8 cellular contexts compared by ENCODE assay signal in the genomic region with DNA sequence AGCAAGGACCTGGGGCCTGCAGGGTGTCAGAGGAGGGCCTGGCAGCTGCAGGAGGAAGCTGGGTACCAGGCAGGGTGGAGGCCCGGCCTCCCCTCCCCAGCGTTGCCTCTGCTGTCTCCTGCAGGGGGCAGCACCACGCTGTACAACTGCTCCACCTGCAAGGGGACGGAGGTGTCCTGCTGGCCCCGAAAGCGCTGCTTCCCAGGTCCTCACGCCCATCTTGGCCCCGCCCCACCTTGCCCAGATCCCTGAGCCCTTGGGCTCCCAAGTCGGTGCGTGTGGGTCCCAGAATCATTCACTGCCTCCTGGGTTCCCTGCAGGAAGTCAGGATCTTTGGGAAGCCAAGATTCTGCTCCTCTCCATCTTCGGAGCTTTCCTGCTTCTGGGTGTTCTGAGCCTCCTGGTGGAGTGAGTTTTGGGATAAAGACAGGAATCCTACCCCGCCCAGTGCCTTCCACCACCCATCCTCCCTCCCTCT. TPM values are rescaled to one million over a fixed set of nuclear protein-coding genes. Genes with fewer than 3 reads are reported as not detected.
DNase-seq lines count a peak whose midpoint lies in the region; ATAC-seq, FAIRE-seq and TF ChIP-seq lines count a peak whose summit lies in the region.

No MANE protein-coding gene starts in this region.

- in situ Hi-C loops in HepG2 (cut with HindIII; ENCODE audit: extremely low pct_ligation_motif_present, low pct_unique_long_range_greater_than_20kb), result loop anchor here (5.0 kb wide), 1 partner anchor 81 kb away; a partner anchor contains a TSS

- H3K4me2 ChIP-seq in HepG2 (ENCODE audit: low read depth, low read length), result no peak overlapping the region; the same call in 1 of the 2 replicates

- H3K4me1 ChIP-seq in colonic mucosa (peaks cover 11% of the 10 kb centered on the region), HepG2 (ENCODE audit: insufficient read depth, low read length) (peaks cover 26% of the 10 kb centered on the region)

- no peak overlapping the region for H3K4me3 ChIP-seq in AG04449 (ENCODE audit: low read depth, low read length)
- no peak overlapping the region for H3K4me3 ChIP-seq in colonic mucosa
- no peak overlapping the region for H3K4me3 ChIP-seq in HepG2 (replicated peaks in 1 of 3; ENCODE audit: insufficient read depth in 1 of 3, low read depth in 2 of 3, low read length in 3 of 3)

- WGBS in HepG2 (ENCODE audit: low lambda C conversion rate), result 13% methylated on average over 7 of the region's 12 CpGs

- TF ChIP-seq RAD21 in HepG2 (CRISPR knock-in tag; IDR thresholded peaks at IDR 0.05), result peak; percentile 93

- POLR2A ChIA-PET in AG04449 (lab: Yijun Ruan, JAX) (interaction anchor here (0.8 to 1.0 kb wide), 3 partner anchors 27 to 205 kb away, joined by 3 to 4 read pairs (median 3); no protein-coding TSS in a partner anchor), HepG2 (lab: Yijun Ruan, JAX) (interaction anchor here (0.9 to 7.0 kb wide), 7 partner anchors 27 to 228 kb away, joined by 3 to 44 read pairs (median 4); a partner anchor contains a TSS)

- no peaks in the 10 kb centered on the region for H3K9me3 Mint-ChIP-seq in activated CD4-positive, alpha-beta T cell treated with anti-CD3 and anti-CD28 coated beads, Interleukin-2, amount 10 ng/mL, durations not matched to agents 24 days and 14 days

- TF ChIP-seq POLR2A in HepG2 (IDR thresholded peaks at IDR 0.05; ENCODE audit: insufficient read depth in 1 of 2, low read depth in 2 of 2, low read length in 2 of 2), result no peak

- H3K27ac ChIP-seq in colonic mucosa (peak overlapping the region; percentile 47), HepG2 (ENCODE audit: extremely low read length, insufficient read depth, low read length) (no peak overlapping the region)

- H3K36me3 Mint-ChIP-seq in activated CD4-positive, alpha-beta T cell treated with anti-CD3 and anti-CD28 coated beads, Interleukin-2, amount 10 ng/mL, durations not matched to agents 24 days and 14 days (ENCODE audit: low read depth), result peaks cover 9% of the 10 kb centered on the region

- H3K79me2 ChIP-seq in HepG2 (ENCODE audit: insufficient read depth, low read length), result no peaks in the 10 kb centered on the region

- H3K27ac Mint-ChIP-seq in activated CD4-positive, alpha-beta T cell treated with anti-CD3 and anti-CD28 coated beads, Interleukin-2, amount 10 ng/mL, durations not matched to agents 24 days and 14 days, result peak overlapping the region; percentile 73

- H3K4me3 Mint-ChIP-seq in activated CD4-positive, alpha-beta T cell treated with anti-CD3 and anti-CD28 coated beads, Interleukin-2, amount 10 ng/mL, durations not matched to agents 24 days and 14 days, result no peak overlapping the region

- DNase-seq in AG04449 (ENCODE audit: low read depth, low spot score), result no peak
- peak; percentile 63 for DNase-seq in GM18507 (ENCODE audit: extremely low spot score, insufficient read length, low read depth)
- DNase-seq in NCI-H460 (ENCODE audit: extremely low read depth, low read depth), result peak; percentile 75
- DNase-seq in activated CD4-positive, alpha-beta T cell treated with anti-CD3 and anti-CD28 coated beads, Interleukin-2, amount 10 ng/mL, durations not matched to agents 24 days and 14 days, result peak; percentile 96
- DNase-seq in colonic mucosa, result peak; percentile 89
- no peak for DNase-seq in HepG2 (ENCODE audit: low spot score)
- DNase-seq in stimulated activated CD4-positive, alpha-beta T cell treated with anti-CD3 and anti-CD28 coated beads, Interleukin-4, amount 100 ng/mL, for 4 hours, result peak; percentile 78 to 81

- FAIRE-seq in GM18507 (lab: Jason Lieb, UNC) (peak; percentile 88), HepG2 (lab: Jason Lieb, UNC) (peak; percentile 71)

- H3K4me1 Mint-ChIP-seq in activated CD4-positive, alpha-beta T cell treated with anti-CD3 and anti-CD28 coated beads, Interleukin-2, amount 10 ng/mL, durations not matched to agents 24 days and 14 days, result peaks cover 23% of the 10 kb centered on the region

- H3K27me3 Mint-ChIP-seq in activated CD4-positive, alpha-beta T cell treated with anti-CD3 and anti-CD28 coated beads, Interleukin-2, amount 10 ng/mL, durations not matched to agents 24 days and 14 days, result no peaks in the 10 kb centered on the region

- CTCF ChIA-PET in AG04449 (lab: Yijun Ruan, JAX), result interaction anchor here (0.7 to 5.4 kb wide), 35 partner anchors 9 to 234 kb away, joined by 3 to 67 read pairs (median 5); a partner anchor contains a TSS
- CTCF ChIA-PET in HepG2 (lab: Yijun Ruan, JAX; ENCODE audit: low intra/inter-chr PET ratio, low total read pairs), result interaction anchor here (0.7 to 2.0 kb wide), 4 partner anchors 44 to 204 kb away, joined by 3 to 11 read pairs (median 4); a partner anchor contains a TSS

- intact Hi-C loops in activated CD4-positive, alpha-beta T cell treated with anti-CD3 and anti-CD28 coated beads, Interleukin-2, amount 10 ng/mL, durations not matched to agents 24 days and 14 days (cut with micrococcal nuclease), result loop anchor here (1.0 to 2.0 kb wide), 4 partner anchors 39 to 331 kb away; a partner anchor contains a TSS
- intact Hi-C loops in colonic mucosa (cut with DNase I) (loop anchor here (5.0 to 10.0 kb wide), 3 partner anchors 81 to 209 kb away; a partner anchor contains a TSS), HepG2 (cut with micrococcal nuclease; ENCODE audit: unreplicated experiment) (loop anchor here (5.0 to 10.0 kb wide), 4 partner anchors 46 to 209 kb away; a partner anchor contains a TSS)

- no peaks in the 10 kb centered on the region for H3K9me3 ChIP-seq in colonic mucosa
- no peaks in the 10 kb centered on the region for H3K9me3 ChIP-seq in HepG2 (ENCODE audit: low read length)

- BruUV-seq in HepG2 (replicated peaks; lab: Mats Ljungman, UMichigan), result no TSS peak

- TF ChIP-seq EP300 in HepG2 (IDR thresholded peaks at IDR 0.05; ENCODE audit: low read depth in 2 of 2, low read length in 2 of 2), result no peak
- TF ChIP-seq EP300 in HepG2 (CRISPR knock-in tag; IDR thresholded peaks at IDR 0.05; ENCODE audit: borderline replicate concordance), result no peak

- ATAC-seq in HepG2 (peak; percentile 51), HG03571 (IDR thresholded peaks at IDR 0.05; ENCODE audit: unreplicated experiment) (no peak)

- H3K36me3 ChIP-seq in colonic mucosa (no peaks in the 10 kb centered on the region), HepG2 (replicated peaks in 1 of 2; ENCODE audit: control insufficient read depth in 1 of 2, insufficient read depth in 2 of 2, low read length in 2 of 2) (no peaks in the 10 kb centered on the region)

- peak; percentile 94 for TF ChIP-seq CTCF in AG04449 (IDR thresholded peaks at IDR 0.05; ENCODE audit: insufficient read depth, low read length, missing control alignments)
- peak; percentile 89 for TF ChIP-seq CTCF in colonic mucosa (IDR thresholded peaks at IDR 0.05)
- TF ChIP-seq CTCF in HepG2 (CRISPR knock-in tag; IDR thresholded peaks at IDR 0.05), result peak; percentile 99

- H3K27me3 ChIP-seq in colonic mucosa, result no peaks in the 10 kb centered on the region
- peaks cover 0 to 11% of the 10 kb centered on the region in 2 experiments; a peak in 2 of 5 replicates for H3K27me3 ChIP-seq in HepG2 (ENCODE audit: control insufficient read depth in 1 of 2, insufficient read depth in 2 of 2, low read length in 2 of 2)

- no peak overlapping the region for H2AFZ ChIP-seq in HepG2 (ENCODE audit: low read length)

- no peaks in the 10 kb centered on the region for H4K20me1 ChIP-seq in HepG2 (ENCODE audit: insufficient read depth, low read length)

- H3K9ac ChIP-seq in colonic mucosa (ENCODE audit: low read depth in 2 of 2, low read length in 2 of 2) (peak overlapping the region; percentile 2 to 44), HepG2 (ENCODE audit: insufficient read depth, low read depth, low read length) (no peak overlapping the region)

RNA-seq across cellular contexts. Expression of a gene that starts 1.2 kb away (rescaled TPM):
- total RNA-seq in NCI-H460 (2014; rRNA removed; shearing (Covaris generic)), result not detected in 2 replicates
- polyA plus RNA-seq in NCI-H460 (2014; cell fraction: nucleus; rRNA removed), result not detected in 2 replicates
- not detected in 2 replicates for total RNA-seq in activated CD4-positive, alpha-beta T cell treated with anti-CD3 and anti-CD28 coated beads, Interleukin-2, amount 10 ng/mL, durations not matched to agents 24 days and 14 days
- total RNA-seq in colonic mucosa, result not detected
- not detected in 2 replicates for total RNA-seq in HepG2 (2016; rRNA removed; fragmentation: Illumina TruSeq; extraction: Trizol)
- not detected in 2 replicates for total RNA-seq in HepG2 (2016; cell fraction: cytosol; rRNA removed; fragmentation: Illumina TruSeq; extraction: Trizol; ENCODE audit: low read depth)
- not detected in 2 replicates for total RNA-seq in HepG2 (2016; cell fraction: insoluble cytoplasmic fraction; rRNA removed; fragmentation: Illumina TruSeq; extraction: Trizol)
- not detected in 2 replicates for total RNA-seq in HepG2 (2016; cell fraction: membrane; rRNA removed; fragmentation: Illumina TruSeq; extraction: Trizol)
- total RNA-seq in HepG2 (2016; cell fraction: nucleus; rRNA removed; fragmentation: Illumina TruSeq; extraction: Trizol), result not detected in 2 replicates
- polyA plus RNA-seq in HepG2 (2011; rRNA removed), result not detected in 2 replicates
- not detected in 2 replicates for polyA plus RNA-seq in HepG2 (2011; cell fraction: cytosol; rRNA removed)
- polyA plus RNA-seq in HepG2 (2011; cell fraction: nucleus; rRNA removed), result not detected in 2 replicates
- not detected in 2 replicates for polyA plus RNA-seq in HepG2 (2012)
- not detected in 2 replicates for polyA plus RNA-seq in HepG2 (2016; cell fraction: cytosol; fragmentation: Illumina TruSeq; extraction: Trizol; ENCODE audit: low read depth)
- polyA plus RNA-seq in HepG2 (2016; cell fraction: insoluble cytoplasmic fraction; fragmentation: Illumina TruSeq; extraction: Trizol; ENCODE audit: low read depth), result not detected in 2 replicates
- polyA plus RNA-seq in HepG2 (2016; cell fraction: membrane; fragmentation: Illumina TruSeq; extraction: Trizol; ENCODE audit: low read depth), result not detected in 2 replicates
- polyA plus RNA-seq in HepG2 (2016; cell fraction: nucleus; fragmentation: Illumina TruSeq; extraction: Trizol; ENCODE audit: insufficient read depth, low read depth), result not detected in 2 replicates
- not detected in 2 replicates for polyA minus RNA-seq in HepG2 (2011; rRNA and poly(A)+ RNA removed; ENCODE audit: low replicate concordance)
- polyA minus RNA-seq in HepG2 (2011; cell fraction: cytosol; rRNA and poly(A)+ RNA removed), result not detected in 2 replicates
- 0.37 TPM in 1 of 2 replicates, not detected in the other for polyA minus RNA-seq in HepG2 (2011; cell fraction: nucleus; rRNA and poly(A)+ RNA removed)

RNA-seq across cellular contexts. Expression of a gene that starts 4.1 kb away (rescaled TPM):
- 5.0 and 6.0 TPM in 2 replicates for total RNA-seq in NCI-H460 (2014; rRNA removed; shearing (Covaris generic))
- polyA plus RNA-seq in NCI-H460 (2014; cell fraction: nucleus; rRNA removed), result 7.3 and 7.9 TPM in 2 replicates
- total RNA-seq in activated CD4-positive, alpha-beta T cell treated with anti-CD3 and anti-CD28 coated beads, Interleukin-2, amount 10 ng/mL, durations not matched to agents 24 days and 14 days, result 7.0 and 7.6 TPM in 2 replicates
- total RNA-seq in colonic mucosa (10 to 100 TPM in 1 of 2 donors, 1 to 10 TPM in 1; 5.6 to 12.6 TPM), HepG2 (2016; rRNA removed; fragmentation: Illumina TruSeq; extraction: Trizol) (1.3 and 1.6 TPM in 2 replicates)
- 0.30 and 0.44 TPM in 2 replicates for total RNA-seq in HepG2 (2016; cell fraction: cytosol; rRNA removed; fragmentation: Illumina TruSeq; extraction: Trizol; ENCODE audit: low read depth)
- total RNA-seq in HepG2 (2016; cell fraction: insoluble cytoplasmic fraction; rRNA removed; fragmentation: Illumina TruSeq; extraction: Trizol), result 0.79 and 1.5 TPM in 2 replicates
- total RNA-seq in HepG2 (2016; cell fraction: membrane; rRNA removed; fragmentation: Illumina TruSeq; extraction: Trizol), result 0.79 and 1.1 TPM in 2 replicates
- total RNA-seq in HepG2 (2016; cell fraction: nucleus; rRNA removed; fragmentation: Illumina TruSeq; extraction: Trizol), result 0.93 and 1.2 TPM in 2 replicates
- 2.6 and 3.1 TPM in 2 replicates for polyA plus RNA-seq in HepG2 (2011; rRNA removed)
- 2.7 and 2.8 TPM in 2 replicates for polyA plus RNA-seq in HepG2 (2011; cell fraction: cytosol; rRNA removed)
- 2.5 TPM in 2 replicates for polyA plus RNA-seq in HepG2 (2011; cell fraction: nucleus; rRNA removed)
- polyA plus RNA-seq in HepG2 (2012), result 1.4 and 1.8 TPM in 2 replicates
- polyA plus RNA-seq in HepG2 (2016; cell fraction: cytosol; fragmentation: Illumina TruSeq; extraction: Trizol; ENCODE audit: low read depth), result 0.15 and 0.19 TPM in 2 replicates
- polyA plus RNA-seq in HepG2 (2016; cell fraction: insoluble cytoplasmic fraction; fragmentation: Illumina TruSeq; extraction: Trizol; ENCODE audit: low read depth), result 1.0 and 1.3 TPM in 2 replicates
- polyA plus RNA-seq in HepG2 (2016; cell fraction: membrane; fragmentation: Illumina TruSeq; extraction: Trizol; ENCODE audit: low read depth), result 0.49 and 0.56 TPM in 2 replicates
- 1.6 and 1.7 TPM in 2 replicates for polyA plus RNA-seq in HepG2 (2016; cell fraction: nucleus; fragmentation: Illumina TruSeq; extraction: Trizol; ENCODE audit: insufficient read depth, low read depth)
- 4.4 and 4.6 TPM in 2 replicates for polyA minus RNA-seq in HepG2 (2011; rRNA and poly(A)+ RNA removed; ENCODE audit: low replicate concordance)
- 1.8 and 2.1 TPM in 2 replicates for polyA minus RNA-seq in HepG2 (2011; cell fraction: cytosol; rRNA and poly(A)+ RNA removed)
- polyA minus RNA-seq in HepG2 (2011; cell fraction: nucleus; rRNA and poly(A)+ RNA removed), result 2.9 and 3.0 TPM in 2 replicates

RNA-seq across cellular contexts. Expression of a gene that starts 19.8 kb away (rescaled TPM):
- 0.02 TPM in 1 of 2 replicates, not detected in the other for total RNA-seq in NCI-H460 (2014; rRNA removed; shearing (Covaris generic))
- polyA plus RNA-seq in NCI-H460 (2014; cell fraction: nucleus; rRNA removed), result not detected in 2 replicates
- total RNA-seq in activated CD4-positive, alpha-beta T cell treated with anti-CD3 and anti-CD28 coated beads, Interleukin-2, amount 10 ng/mL, durations not matched to agents 24 days and 14 days, result 262 and 275 TPM in 2 replicates
- total RNA-seq in colonic mucosa, result 10 to 100 TPM in 1 of 2 donors, 1 to 10 TPM in 1; 7.4 to 12.1 TPM
- 1.3 TPM in 1 of 2 replicates, not detected in the other for total RNA-seq in HepG2 (2016; rRNA removed; fragmentation: Illumina TruSeq; extraction: Trizol)
- 4.2 and 4.3 TPM in 2 replicates for total RNA-seq in HepG2 (2016; cell fraction: cytosol; rRNA removed; fragmentation: Illumina TruSeq; extraction: Trizol; ENCODE audit: low read depth)
- total RNA-seq in HepG2 (2016; cell fraction: insoluble cytoplasmic fraction; rRNA removed; fragmentation: Illumina TruSeq; extraction: Trizol), result 2.2 TPM in 1 of 2 replicates, not detected in the other
- 2.8 and 4.1 TPM in 2 replicates for total RNA-seq in HepG2 (2016; cell fraction: membrane; rRNA removed; fragmentation: Illumina TruSeq; extraction: Trizol)
- total RNA-seq in HepG2 (2016; cell fraction: nucleus; rRNA removed; fragmentation: Illumina TruSeq; extraction: Trizol), result not detected in 2 replicates
- polyA plus RNA-seq in HepG2 (2011; rRNA removed), result 2.5 and 3.1 TPM in 2 replicates
- polyA plus RNA-seq in HepG2 (2011; cell fraction: cytosol; rRNA removed), result 2.2 and 2.5 TPM in 2 replicates
- 3.8 and 5.2 TPM in 2 replicates for polyA plus RNA-seq in HepG2 (2011; cell fraction: nucleus; rRNA removed)
- polyA plus RNA-seq in HepG2 (2012), result 3.7 and 6.1 TPM in 2 replicates
- polyA plus RNA-seq in HepG2 (2016; cell fraction: cytosol; fragmentation: Illumina TruSeq; extraction: Trizol; ENCODE audit: low read depth), result 2.3 and 3.5 TPM in 2 replicates
- not detected in 2 replicates for polyA plus RNA-seq in HepG2 (2016; cell fraction: insoluble cytoplasmic fraction; fragmentation: Illumina TruSeq; extraction: Trizol; ENCODE audit: low read depth)
- polyA plus RNA-seq in HepG2 (2016; cell fraction: membrane; fragmentation: Illumina TruSeq; extraction: Trizol; ENCODE audit: low read depth), result 0.87 TPM in 1 of 2 replicates, not detected in the other
- 1.2 and 2.1 TPM in 2 replicates for polyA plus RNA-seq in HepG2 (2016; cell fraction: nucleus; fragmentation: Illumina TruSeq; extraction: Trizol; ENCODE audit: insufficient read depth, low read depth)
- 0.12 TPM in 1 of 2 replicates, not detected in the other for polyA minus RNA-seq in HepG2 (2011; rRNA and poly(A)+ RNA removed; ENCODE audit: low replicate concordance)
- not detected in 2 replicates for polyA minus RNA-seq in HepG2 (2011; cell fraction: cytosol; rRNA and poly(A)+ RNA removed)
- polyA minus RNA-seq in HepG2 (2011; cell fraction: nucleus; rRNA and poly(A)+ RNA removed), result not detected in 2 replicates

RNA-seq across cellular contexts. Expression of a gene that starts 24.8 kb away (rescaled TPM):
- 3.5 and 3.9 TPM in 2 replicates for total RNA-seq in NCI-H460 (2014; rRNA removed; shearing (Covaris generic))
- polyA plus RNA-seq in NCI-H460 (2014; cell fraction: nucleus; rRNA removed), result 8.8 and 12.6 TPM in 2 replicates
- 5.3 and 5.5 TPM in 2 replicates for total RNA-seq in activated CD4-positive, alpha-beta T cell treated with anti-CD3 and anti-CD28 coated beads, Interleukin-2, amount 10 ng/mL, durations not matched to agents 24 days and 14 days
- 10 to 100 TPM; 18.0 to 22.6 TPM for total RNA-seq in colonic mucosa
- total RNA-seq in HepG2 (2016; rRNA removed; fragmentation: Illumina TruSeq; extraction: Trizol), result 1.7 and 2.0 TPM in 2 replicates
- 0.71 and 1.2 TPM in 2 replicates for total RNA-seq in HepG2 (2016; cell fraction: cytosol; rRNA removed; fragmentation: Illumina TruSeq; extraction: Trizol; ENCODE audit: low read depth)
- total RNA-seq in HepG2 (2016; cell fraction: insoluble cytoplasmic fraction; rRNA removed; fragmentation: Illumina TruSeq; extraction: Trizol), result 2.0 and 2.8 TPM in 2 replicates
- total RNA-seq in HepG2 (2016; cell fraction: membrane; rRNA removed; fragmentation: Illumina TruSeq; extraction: Trizol), result 0.71 and 0.76 TPM in 2 replicates
- 2.0 and 3.9 TPM in 2 replicates for total RNA-seq in HepG2 (2016; cell fraction: nucleus; rRNA removed; fragmentation: Illumina TruSeq; extraction: Trizol)
- 3.5 and 3.7 TPM in 2 replicates for polyA plus RNA-seq in HepG2 (2011; rRNA removed)
- 3.3 and 6.1 TPM in 2 replicates for polyA plus RNA-seq in HepG2 (2011; cell fraction: cytosol; rRNA removed)
- polyA plus RNA-seq in HepG2 (2011; cell fraction: nucleus; rRNA removed), result 10.9 and 13.6 TPM in 2 replicates
- polyA plus RNA-seq in HepG2 (2012), result 1.6 and 2.2 TPM in 2 replicates
- 0.31 and 0.40 TPM in 2 replicates for polyA plus RNA-seq in HepG2 (2016; cell fraction: cytosol; fragmentation: Illumina TruSeq; extraction: Trizol; ENCODE audit: low read depth)
- 2.1 and 2.7 TPM in 2 replicates for polyA plus RNA-seq in HepG2 (2016; cell fraction: insoluble cytoplasmic fraction; fragmentation: Illumina TruSeq; extraction: Trizol; ENCODE audit: low read depth)
- polyA plus RNA-seq in HepG2 (2016; cell fraction: membrane; fragmentation: Illumina TruSeq; extraction: Trizol; ENCODE audit: low read depth), result 0.56 and 0.62 TPM in 2 replicates
- 6.2 and 6.7 TPM in 2 replicates for polyA plus RNA-seq in HepG2 (2016; cell fraction: nucleus; fragmentation: Illumina TruSeq; extraction: Trizol; ENCODE audit: insufficient read depth, low read depth)
- 11.2 and 22.8 TPM in 2 replicates for polyA minus RNA-seq in HepG2 (2011; rRNA and poly(A)+ RNA removed; ENCODE audit: low replicate concordance)
- polyA minus RNA-seq in HepG2 (2011; cell fraction: cytosol; rRNA and poly(A)+ RNA removed), result 2.6 and 2.9 TPM in 2 replicates
- 8.7 and 9.3 TPM in 2 replicates for polyA minus RNA-seq in HepG2 (2011; cell fraction: nucleus; rRNA and poly(A)+ RNA removed)

RNA-seq across cellular contexts. Expression of a gene that starts 27.0 kb away (rescaled TPM):
- 15.0 and 22.7 TPM in 2 replicates for total RNA-seq in NCI-H460 (2014; rRNA removed; shearing (Covaris generic))
- 97.4 and 108 TPM in 2 replicates for polyA plus RNA-seq in NCI-H460 (2014; cell fraction: nucleus; rRNA removed)
- 59.3 and 59.6 TPM in 2 replicates for total RNA-seq in activated CD4-positive, alpha-beta T cell treated with anti-CD3 and anti-CD28 coated beads, Interleukin-2, amount 10 ng/mL, durations not matched to agents 24 days and 14 days
- 10 to 100 TPM; 30.2 to 55.8 TPM for total RNA-seq in colonic mucosa
- total RNA-seq in HepG2 (2016; rRNA removed; fragmentation: Illumina TruSeq; extraction: Trizol), result 6.7 and 15.7 TPM in 2 replicates
- 2.2 and 2.3 TPM in 2 replicates for total RNA-seq in HepG2 (2016; cell fraction: cytosol; rRNA removed; fragmentation: Illumina TruSeq; extraction: Trizol; ENCODE audit: low read depth)
- 4.5 and 17.1 TPM in 2 replicates for total RNA-seq in HepG2 (2016; cell fraction: insoluble cytoplasmic fraction; rRNA removed; fragmentation: Illumina TruSeq; extraction: Trizol)
- total RNA-seq in HepG2 (2016; cell fraction: membrane; rRNA removed; fragmentation: Illumina TruSeq; extraction: Trizol), result 3.5 and 4.6 TPM in 2 replicates
- 28.3 and 30.1 TPM in 2 replicates for total RNA-seq in HepG2 (2016; cell fraction: nucleus; rRNA removed; fragmentation: Illumina TruSeq; extraction: Trizol)
- 14.8 and 15.3 TPM in 2 replicates for polyA plus RNA-seq in HepG2 (2011; rRNA removed)
- polyA plus RNA-seq in HepG2 (2011; cell fraction: cytosol; rRNA removed), result 5.0 and 5.4 TPM in 2 replicates
- 162 and 199 TPM in 2 replicates for polyA plus RNA-seq in HepG2 (2011; cell fraction: nucleus; rRNA removed)
- polyA plus RNA-seq in HepG2 (2012), result 12.4 and 15.4 TPM in 2 replicates
- polyA plus RNA-seq in HepG2 (2016; cell fraction: cytosol; fragmentation: Illumina TruSeq; extraction: Trizol; ENCODE audit: low read depth), result 0.95 and 1.2 TPM in 2 replicates
- 4.4 and 6.1 TPM in 2 replicates for polyA plus RNA-seq in HepG2 (2016; cell fraction: insoluble cytoplasmic fraction; fragmentation: Illumina TruSeq; extraction: Trizol; ENCODE audit: low read depth)
- 1.1 and 1.9 TPM in 2 replicates for polyA plus RNA-seq in HepG2 (2016; cell fraction: membrane; fragmentation: Illumina TruSeq; extraction: Trizol; ENCODE audit: low read depth)
- polyA plus RNA-seq in HepG2 (2016; cell fraction: nucleus; fragmentation: Illumina TruSeq; extraction: Trizol; ENCODE audit: insufficient read depth, low read depth), result 84.2 and 94.7 TPM in 2 replicates
- polyA minus RNA-seq in HepG2 (2011; rRNA and poly(A)+ RNA removed; ENCODE audit: low replicate concordance), result 25.4 and 35.0 TPM in 2 replicates
- polyA minus RNA-seq in HepG2 (2011; cell fraction: cytosol; rRNA and poly(A)+ RNA removed), result 3.8 and 5.9 TPM in 2 replicates
- polyA minus RNA-seq in HepG2 (2011; cell fraction: nucleus; rRNA and poly(A)+ RNA removed), result 43.5 and 53.5 TPM in 2 replicates

Comparison
In these comparisons a context has a peak if more than half of its experiments do, and no peak if none do; other contexts are left out.
1. DNase-seq: peak in GM18507 (single experiment), NCI-H460 (single experiment), activated CD4-positive, alpha-beta T cell treated with anti-CD3 and anti-CD28 coated beads, Interleukin-2, amount 10 ng/mL, durations not matched to agents 24 days and 14 days (single experiment), colonic mucosa (single experiment) and stimulated activated CD4-positive, alpha-beta T cell treated with anti-CD3 and anti-CD28 coated beads, Interleukin-4, amount 100 ng/mL, for 4 hours (2 of 2); none in AG04449 (single experiment) and HepG2 (single experiment).
2. RNA of a gene that starts 19.8 kb away (total RNA-seq): 262 to 275 TPM in activated CD4-positive, alpha-beta T cell treated with anti-CD3 and anti-CD28 coated beads, Interleukin-2, amount 10 ng/mL, durations not matched to agents 24 days and 14 days; 7.4 to 12.1 TPM in colonic mucosa, 1.3 to 4.3 TPM in HepG2 and 0.02 TPM in NCI-H460; every median in the first group is over 10 times any median in the second.
3. Peak in every context shown above with its lines, with median percentiles within 50 percentile points of each other: CTCF ChIP-seq.